2 cellular contexts compared by ENCODE assay signal in genomic region chrX:13101439-13102139, GRCh38.
TF ChIP-seq lines count a peak whose summit lies in the region.

No MANE protein-coding gene starts in this region.

TF ChIP-seq in GM12878, 131 proteins besides CTCF, POLR2A, EP300 and RAD21:
- TF ChIP-seq EGR1 (IDR thresholded peaks at IDR 0.05; ENCODE audit: borderline replicate concordance in 1 of 2, low read depth in 2 of 2, low read length in 2 of 2) (no peak), MTA2 (IDR thresholded peaks at IDR 0.05; ENCODE audit: low read depth) (no peak), NR2C1 (IDR thresholded peaks at IDR 0.05) (peak; percentile 31; the same call in 1 of the 2 replicates)
- TF ChIP-seq, protein P1, sequence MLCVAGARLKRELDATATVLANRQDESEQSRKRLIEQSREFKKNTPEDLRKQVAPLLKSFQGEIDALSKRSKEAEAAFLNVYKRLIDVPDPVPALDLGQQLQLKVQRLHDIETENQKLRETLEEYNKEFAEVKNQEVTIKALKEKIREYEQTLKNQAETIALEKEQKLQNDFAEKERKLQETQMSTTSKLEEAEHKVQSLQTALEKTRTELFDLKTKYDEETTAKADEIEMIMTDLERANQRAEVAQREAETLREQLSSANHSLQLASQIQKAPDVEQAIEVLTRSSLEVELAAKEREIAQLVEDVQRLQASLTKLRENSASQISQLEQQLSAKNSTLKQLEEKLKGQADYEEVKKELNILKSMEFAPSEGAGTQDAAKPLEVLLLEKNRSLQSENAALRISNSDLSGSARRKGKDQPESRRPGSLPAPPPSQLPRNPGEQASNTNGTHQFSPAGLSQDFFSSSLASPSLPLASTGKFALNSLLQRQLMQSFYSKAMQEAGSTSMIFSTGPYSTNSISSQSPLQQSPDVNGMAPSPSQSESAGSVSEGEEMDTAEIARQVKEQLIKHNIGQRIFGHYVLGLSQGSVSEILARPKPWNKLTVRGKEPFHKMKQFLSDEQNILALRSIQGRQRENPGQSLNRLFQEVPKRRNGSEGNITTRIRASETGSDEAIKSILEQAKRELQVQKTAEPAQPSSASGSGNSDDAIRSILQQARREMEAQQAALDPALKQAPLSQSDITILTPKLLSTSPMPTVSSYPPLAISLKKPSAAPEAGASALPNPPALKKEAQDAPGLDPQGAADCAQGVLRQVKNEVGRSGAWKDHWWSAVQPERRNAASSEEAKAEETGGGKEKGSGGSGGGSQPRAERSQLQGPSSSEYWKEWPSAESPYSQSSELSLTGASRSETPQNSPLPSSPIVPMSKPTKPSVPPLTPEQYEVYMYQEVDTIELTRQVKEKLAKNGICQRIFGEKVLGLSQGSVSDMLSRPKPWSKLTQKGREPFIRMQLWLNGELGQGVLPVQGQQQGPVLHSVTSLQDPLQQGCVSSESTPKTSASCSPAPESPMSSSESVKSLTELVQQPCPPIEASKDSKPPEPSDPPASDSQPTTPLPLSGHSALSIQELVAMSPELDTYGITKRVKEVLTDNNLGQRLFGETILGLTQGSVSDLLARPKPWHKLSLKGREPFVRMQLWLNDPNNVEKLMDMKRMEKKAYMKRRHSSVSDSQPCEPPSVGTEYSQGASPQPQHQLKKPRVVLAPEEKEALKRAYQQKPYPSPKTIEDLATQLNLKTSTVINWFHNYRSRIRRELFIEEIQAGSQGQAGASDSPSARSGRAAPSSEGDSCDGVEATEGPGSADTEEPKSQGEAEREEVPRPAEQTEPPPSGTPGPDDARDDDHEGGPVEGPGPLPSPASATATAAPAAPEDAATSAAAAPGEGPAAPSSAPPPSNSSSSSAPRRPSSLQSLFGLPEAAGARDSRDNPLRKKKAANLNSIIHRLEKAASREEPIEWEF (IDR thresholded peaks at IDR 0.05; ENCODE audit: insufficient replicate concordance, low read depth, low read length), result no peak

TF ChIP-seq in HepG2, 621 proteins besides CTCF, POLR2A, EP300 and RAD21:
- TF ChIP-seq ZNF430 (CRISPR knock-in tag; IDR thresholded peaks at IDR 0.05) (no peak), FOSL2 (CRISPR knock-in tag; IDR thresholded peaks at IDR 0.05) (peak; percentile 70)
